Comparison of ENCODE assay signal across 24 cellular contexts in the genomic region with DNA sequence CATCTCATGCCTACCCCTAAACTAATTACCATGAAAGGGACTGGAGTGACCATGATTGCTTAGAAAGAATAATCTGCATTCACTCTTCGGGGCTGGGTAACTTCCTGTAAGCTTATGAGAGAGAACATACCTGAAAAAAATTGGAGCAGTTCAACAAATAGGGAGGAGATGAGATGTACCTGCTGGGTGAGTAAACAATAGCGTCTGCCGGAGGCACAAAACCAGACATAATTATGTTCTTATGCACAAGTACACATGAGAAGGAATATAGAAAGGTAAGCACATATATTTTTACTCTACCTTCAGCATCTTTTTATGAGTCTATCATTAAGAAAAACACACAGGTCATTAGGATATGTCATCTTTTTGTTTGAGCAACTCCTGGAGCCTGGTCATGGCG.
"Had no signal": no experiment of that assay in that cellular context is flagged by ENCODE, and none has a peak within 500 bp of the region (broad histone marks: within the 10 kb centered on the region; RNA-seq: fewer than 3 reads in every experiment).

No MANE protein-coding gene starts in this region.

- H3K27ac ChIP-seq: breast epithelium, lower lobe of right lung, prostate gland, skin epidermis, transverse colon, vagina had no signal

- DNase-seq: activated CD4-positive, CD25-positive, alpha-beta regulatory T cell treated with anti-CD3 and anti-CD28 coated beads, Interleukin-2, amount 50 U/mL, for 72 hours; activated naive CD4-positive, alpha-beta T cell treated with anti-CD3 and anti-CD28 coated beads for 36 hours; activated naive CD8-positive, alpha-beta T cell treated with anti-CD3 and anti-CD28 coated beads, Interleukin-2, amount 50 U/mL, for 24 hours; activated T-cell treated with anti-CD3 and anti-CD28 coated beads for 4 hours; aorta; cerebellar nuclear complex; effector memory CD4-positive, alpha-beta T cell; head of caudate nucleus; immature natural killer cell; lower lobe of right lung; nephron progenitor cell; occipital lobe; right cardiac atrium; stimulated activated CD4-positive, alpha-beta T cell treated with anti-CD3 and anti-CD28 coated beads, Interleukin-15, amount 100 ng/mL, for 24 hours; stimulated activated CD4-positive, alpha-beta T cell treated with anti-CD3 and anti-CD28 coated beads, Interleukin-4, amount 100 ng/mL, for 1 hour; stimulated activated CD8-positive, alpha-beta memory T cell treated with anti-CD3 and anti-CD28 coated beads, Interleukin-4, amount 100 ng/mL, for 48 hours; stimulated activated naive CD8-positive, alpha-beta T cell treated with anti-CD3 and anti-CD28 coated beads, Interleukin-15, Interleukin-2, amounts not matched to agents 100 U/mL and 50 U/mL, for 24 hours; transverse colon had no signal

- H3K4me3 ChIP-seq: breast epithelium, lower lobe of right lung, prostate gland, skin epidermis, transverse colon, vagina had no signal

- H3K9me3 ChIP-seq: breast epithelium, lower lobe of right lung, prostate gland, transverse colon, vagina had no signal

- FAIRE-seq: frontal cortex had no signal

- H3K36me3 ChIP-seq: breast epithelium, lower lobe of right lung, prostate gland, transverse colon, vagina had no signal

- ATAC-seq: activated naive CD8-positive, alpha-beta T cell treated with anti-CD3 and anti-CD28 coated beads, Interleukin-2, amount 50 U/mL, for 24 hours; activated T-helper 17 cell treated with anti-CD3 and anti-CD28 coated beads, Interleukin-2, amount 50 U/mL, for 72 hours; lower lobe of right lung; right cardiac atrium; stimulated activated naive CD8-positive, alpha-beta T cell treated with anti-CD3 and anti-CD28 coated beads, Interleukin-15, Interleukin-2, amounts not matched to agents 100 U/mL and 50 U/mL, for 24 hours had no signal

- H3K4me1 ChIP-seq: breast epithelium, lower lobe of right lung, prostate gland, transverse colon, vagina had no signal
